ENCODE assay signal across 16 cellular contexts in genomic region chr4:82594466-82594865, GRCh38. TPM values are rescaled to one million over a fixed set of nuclear protein-coding genes. Genes with fewer than 3 reads are reported as not detected.
"Had no signal": no experiment of that assay in that cellular context is flagged by ENCODE, and none has a peak within 500 bp of the region (broad histone marks: within the 10 kb centered on the region; RNA-seq: fewer than 3 reads in every experiment).

No MANE protein-coding gene starts in this region.

- H3K9me3 ChIP-seq: esophagus muscularis mucosa, neutrophil, psoas muscle had no signal

- H3K4me1 ChIP-seq: esophagus muscularis mucosa, foreskin keratinocyte, psoas muscle had no signal

- H3K4me2 ChIP-seq: hepatocyte had no signal

- H3K4me1 Mint-ChIP-seq: central memory CD8-positive, alpha-beta T cell; naive thymus-derived CD4-positive, alpha-beta T cell; nephron progenitor cell had no signal

- H3K36me3 Mint-ChIP-seq: naive thymus-derived CD4-positive, alpha-beta T cell had no signal

- H2AFZ ChIP-seq: hepatocyte had no signal

- H3K9me3 Mint-ChIP-seq: central memory CD8-positive, alpha-beta T cell; nephron progenitor cell had no signal

- ATAC-seq: foreskin keratinocyte; left cardiac atrium; left ventricle myocardium superior; naive thymus-derived CD4-positive, alpha-beta T cell; psoas muscle; sciatic nerve had no signal

- H3K4me3 Mint-ChIP-seq: central memory CD8-positive, alpha-beta T cell; naive thymus-derived CD4-positive, alpha-beta T cell; nephron progenitor cell had no signal

- H3K27me3 ChIP-seq: hepatocyte had no signal

- H3K27ac Mint-ChIP-seq: naive thymus-derived CD4-positive, alpha-beta T cell; nephron progenitor cell had no signal

- H3K4me3 ChIP-seq: esophagus muscularis mucosa, hepatocyte, psoas muscle had no signal

- H3K36me3 ChIP-seq: esophagus muscularis mucosa, neutrophil had no signal

- DNase-seq: effector memory CD4-positive, alpha-beta T cell; foreskin keratinocyte; head of caudate nucleus; left cardiac atrium; left ventricle myocardium superior; naive thymus-derived CD4-positive, alpha-beta T cell; nephron progenitor cell; psoas muscle; small intestine; stimulated activated CD4-positive, alpha-beta T cell treated with anti-CD3 and anti-CD28 coated beads, Interleukin-12 subunit alpha, Interleukin-12 subunit beta, amount 100 ng/mL, for 4 hours; stimulated activated naive CD4-positive, alpha-beta T cell had no signal

- H3K79me2 ChIP-seq: hepatocyte had no signal

- H3K27ac ChIP-seq: esophagus muscularis mucosa, foreskin keratinocyte, hepatocyte, neutrophil, psoas muscle had no signal

RNA-seq across cellular contexts. Expression of gene TMEM150C, which starts 32.7 kb away (rescaled TPM):
- total RNA-seq: naive thymus-derived CD4-positive, alpha-beta T cell had no signal
